In the genomic region with DNA sequence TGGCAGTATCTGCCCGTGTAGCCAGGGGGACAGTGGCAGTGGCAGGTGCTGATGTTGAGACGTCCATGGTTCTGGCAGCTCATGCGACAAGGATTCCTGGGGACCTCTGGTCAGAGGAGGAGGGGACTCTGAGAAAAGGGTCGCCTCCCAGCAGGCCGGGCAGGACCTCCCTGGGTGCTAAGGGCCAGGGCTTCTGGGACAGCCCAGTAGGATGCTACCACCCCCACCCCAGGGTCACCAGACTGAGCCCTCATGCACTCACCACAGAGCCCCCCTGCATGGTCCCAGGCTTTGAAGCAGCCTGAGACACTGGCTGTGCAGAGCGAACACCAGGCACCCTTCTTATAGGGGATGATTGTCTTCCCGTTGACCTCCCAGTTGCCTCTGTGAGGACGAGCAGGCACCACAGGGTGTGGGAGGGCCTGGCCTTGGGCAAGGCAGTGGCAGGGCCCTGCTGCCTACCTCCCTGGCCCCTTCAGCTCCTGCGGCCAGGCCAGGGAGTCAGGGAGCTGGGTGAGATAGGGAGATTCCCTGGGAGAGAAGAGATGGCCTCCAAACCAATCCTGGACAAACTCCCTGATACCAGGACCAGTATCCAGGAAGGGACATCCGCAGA, we compare ENCODE assay signal across 4 cellular contexts. TPM values are rescaled to one million over a fixed set of nuclear protein-coding genes. Genes with fewer than 3 reads are reported as not detected.
"Had no signal": no experiment of that assay in that cellular context is flagged by ENCODE, and none has a peak within 500 bp of the region (broad histone marks: within the 10 kb centered on the region; RNA-seq: fewer than 3 reads in every experiment).

No MANE protein-coding gene starts in this region.

RNA-seq across cellular contexts. Expression of a gene that starts 8.4 kb away (rescaled TPM):
- total RNA-seq: IMR-90, SK-MEL-5 had no signal

RNA-seq across cellular contexts. Expression of a gene that starts 36.8 kb away (rescaled TPM):
- total RNA-seq: HT-29, SK-MEL-5 had no signal
- polyA plus RNA-seq: SK-N-SH had no signal
